ENCODE assay signal across 1 cellular context in genomic region chr12:53182836-53183235, GRCh38.
TF ChIP-seq lines count a peak whose summit lies in the region.

No MANE protein-coding gene starts in this region.

TF ChIP-seq in endothelial cell of umbilical vein, 7 proteins besides CTCF, POLR2A, EP300 and RAD21 (continued from another document):
- TF ChIP-seq MAX (IDR thresholded peaks at IDR 0.05; ENCODE audit: insufficient read depth, insufficient read length) (no peak), EZH2 (IDR thresholded peaks at IDR 0.05; ENCODE audit: borderline replicate concordance, low read depth, low read length, severe bottlenecking) (no peak), FOS (IDR thresholded peaks at IDR 0.05; ENCODE audit: borderline replicate concordance, insufficient read depth, low read length) (no peak)
TF ChIP-seq in endothelial cell of umbilical vein: peak in this region for 0.
